8 cellular contexts compared by ENCODE assay signal in the genomic region with DNA sequence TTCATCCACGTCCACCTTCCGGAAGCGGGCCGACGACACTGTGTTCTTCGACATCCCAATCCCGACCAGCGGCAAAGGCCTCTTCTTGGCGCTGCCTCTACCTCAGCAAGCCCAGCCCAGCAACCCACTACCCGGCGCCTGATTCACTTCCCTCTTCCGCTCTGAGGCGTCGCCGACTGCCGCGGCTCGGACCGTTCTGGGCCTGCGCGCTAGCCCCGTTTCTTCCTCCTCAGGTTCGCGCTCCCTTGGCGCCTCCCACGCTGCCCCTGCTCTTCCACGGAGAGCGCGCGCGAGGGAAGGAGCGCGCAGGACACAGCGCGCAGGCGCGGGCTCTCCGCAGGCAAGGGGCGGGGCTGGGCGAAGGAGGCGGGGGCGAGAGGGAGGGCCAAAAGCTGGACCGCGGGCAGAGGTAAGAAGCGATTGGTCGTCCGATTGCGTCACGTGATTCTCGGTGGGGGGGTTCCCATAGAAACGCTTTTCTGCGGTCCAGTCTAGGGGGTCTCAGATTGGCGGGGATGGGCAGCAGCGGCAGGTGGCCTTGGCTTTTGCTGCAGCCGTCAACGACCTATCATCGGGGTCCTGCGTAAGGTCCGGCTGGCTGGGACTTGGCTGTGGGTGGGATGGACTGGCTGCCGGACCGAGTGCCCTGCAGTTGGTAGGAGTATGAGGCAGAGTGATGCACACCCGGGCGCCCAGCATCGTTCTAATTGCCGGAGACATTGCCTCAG. TPM values are rescaled to one million over a fixed set of nuclear protein-coding genes. Genes with fewer than 3 reads are reported as not detected.
DNase-seq lines count a peak whose midpoint lies in the region; ATAC-seq and TF ChIP-seq lines count a peak whose summit lies in the region.

A gene (minus strand): TSS at position 178 of the 728 bp plus-strand sequence. CDS start 124 bp downstream, at position 54.

- POLR2A ChIA-PET in T-cell (lab: Charles Lee): no interaction called here

- DNase-seq in GM12865 (ENCODE audit: low read depth) (peak; percentile 99), NCI-H1436 treated with DMSO at 0.1 percent for 48 hours (lab: John Stamatoyannopoulos, UW) (peak; percentile 75), T-cell (peak; percentile 85 to 97 (median 90)), cardiac septum (ENCODE audit: low spot score) (peak; percentile 99), pons (ENCODE audit: low spot score) (peak; percentile 99), type B pancreatic cell (ENCODE audit: extremely low spot score, unreplicated experiment) (peak; percentile 99)

- H3K4me1 Mint-ChIP-seq in T-cell: peaks cover 42 to 55% (median 54%) of the 10 kb centered on the region in 3 donors
- peaks cover 29% of the 10 kb centered on the region for H3K4me1 Mint-ChIP-seq in type B pancreatic cell (ENCODE audit: unreplicated experiment)

- peak within 1 kb of the TSS; percentile 53 for H3K27ac ChIP-seq in adipose tissue (ENCODE audit: low read depth, low read length)

- peak within 1 kb of the TSS; percentile 99 to 100 (median 100) for H3K4me3 Mint-ChIP-seq in T-cell
- H3K4me3 Mint-ChIP-seq in type B pancreatic cell: peak within 1 kb of the TSS; percentile 99

- WGBS in adipose tissue, 3 donors: 0% methylated on average over 56 to 65 of the region's 65 CpGs

- peak; percentile 90 for ATAC-seq in HG02798 (IDR thresholded peaks at IDR 0.05; ENCODE audit: poor library complexity, unreplicated experiment)
- ATAC-seq in T-cell (replicated peaks in 1 of 4): peak; percentile 90 to 93 (median 93)

- H3K27ac Mint-ChIP-seq in T-cell (peak within 1 kb of the TSS; percentile 99), type B pancreatic cell (peak within 1 kb of the TSS; percentile 97)

- intact Hi-C loops in cardiac septum (cut with DNase I): loop anchor here (2.0 kb wide), 1 partner anchor 163 kb away; a partner anchor contains a TSS

- TF ChIP-seq CTCF in GM12865 (IDR thresholded peaks at IDR 0.05; ENCODE audit: insufficient read depth, low read depth, low read length, missing control alignments) (no peak), type B pancreatic cell (conservative IDR thresholded peaks at IDR 0.05) (no peak)

- H3K27me3 Mint-ChIP-seq in T-cell (peaks cover 0 to 2% of the 10 kb centered on the region in 2 donors), type B pancreatic cell (peaks cover 19% of the 10 kb centered on the region)

- peak within 1 kb of the TSS; percentile 87 for H3K4me3 ChIP-seq in GM12865 (ENCODE audit: low read depth, low read length)

- H3K36me3 Mint-ChIP-seq in T-cell (peaks cover 2% of the 10 kb centered on the region), type B pancreatic cell (peaks cover 10% of the 10 kb centered on the region)

- CTCF ChIA-PET in T-cell (lab: Charles Lee): interaction anchor here (0.5 to 1.3 kb wide), 3 partner anchors 9 to 1410 kb away, joined by 3 read pairs; no protein-coding TSS in a partner anchor

- H3K9me3 Mint-ChIP-seq in T-cell (no peaks in the 10 kb centered on the region), type B pancreatic cell (no peaks in the 10 kb centered on the region)

RNA-seq across cellular contexts. Expression of the gene that starts here (rescaled TPM):
- total RNA-seq in T-cell: 100 to 1,000 TPM in 3 of 5 donors, 10 to 100 TPM in 2; 69.8 to 116 (median 106) TPM
- 100 to 1,000 TPM in 1 of 3 donors, 10 to 100 TPM in 2; 30.5 to 137 (median 73.8) TPM for polyA plus RNA-seq in adipose tissue
- 49.8 TPM for total RNA-seq in cardiac septum
- total RNA-seq in type B pancreatic cell (ENCODE audit: low replicate concordance): 83.5 and 94.3 TPM in 2 replicates

Comparison
In these comparisons a context has a peak if more than half of its experiments do, and no peak if none do; other contexts are left out.
1. Peak in every context shown above with its lines: DNase-seq, ATAC-seq, H3K4me3 ChIP-seq and H3K27ac ChIP-seq.